8 cellular contexts compared by ENCODE assay signal in the genomic region with DNA sequence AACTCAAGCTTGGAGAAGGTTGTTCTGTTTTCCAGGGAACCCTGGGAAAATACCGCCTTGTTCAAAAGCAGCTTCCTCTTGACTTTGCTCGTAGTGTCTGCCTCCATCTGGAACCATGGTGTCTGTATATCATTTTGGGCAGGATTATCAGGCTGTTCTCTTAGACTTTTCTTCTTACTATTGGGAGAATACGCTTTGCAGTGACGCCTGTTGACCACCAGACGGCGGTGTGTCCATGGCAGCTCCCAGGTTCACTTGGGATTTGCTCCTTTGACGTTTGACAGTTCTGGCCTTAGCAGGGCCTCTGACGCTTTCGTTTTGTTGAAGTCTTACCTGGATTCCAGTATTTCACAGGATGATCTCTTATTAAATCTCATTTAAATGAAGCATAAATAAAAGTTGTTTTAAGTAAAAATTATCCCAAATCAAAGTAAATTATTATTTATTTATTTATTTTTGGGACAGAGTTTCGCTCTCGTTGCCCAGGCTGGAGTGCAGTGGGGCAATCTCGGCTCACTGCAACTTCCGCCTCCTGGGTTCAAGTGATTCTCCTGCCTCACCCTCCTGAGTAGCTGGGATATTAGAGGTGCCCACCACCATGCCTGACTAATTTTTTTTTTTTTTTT. TPM values are rescaled to one million over a fixed set of nuclear protein-coding genes. Genes with fewer than 3 reads are reported as not detected.
DNase-seq lines count a peak whose midpoint lies in the region; ATAC-seq, FAIRE-seq and TF ChIP-seq lines count a peak whose summit lies in the region.

No MANE protein-coding gene starts in this region.

- POLR2A ChIA-PET in CD8-positive, alpha-beta memory T cell (lab: Charles Lee): interaction anchor here (0.6 kb wide), 1 partner anchor 291 kb away, joined by 3 read pairs; no protein-coding TSS in a partner anchor

- H3K4me1 ChIP-seq in CD8-positive, alpha-beta memory T cell (ENCODE audit: insufficient read depth, low read length): no peaks in the 10 kb centered on the region

- no peaks in the 10 kb centered on the region for H3K27me3 Mint-ChIP-seq in CD8-positive, alpha-beta memory T cell

- peaks cover 2 to 9% (median 4%) of the 10 kb centered on the region in 3 donors for H3K4me1 Mint-ChIP-seq in CD8-positive, alpha-beta memory T cell

- DNase-seq in CD8-positive, alpha-beta memory T cell: peak in 3 of 5 donors; percentile 6 to 22 (median 11)
- DNase-seq in GM20000 (ENCODE audit: low spot score) (peak; percentile 70), MV-4-11 (lab: John Stamatoyannopoulos, UW) (peak; percentile 54), SW480 (ENCODE audit: low spot score) (peak; percentile 71), T47D (ENCODE audit: low read depth in 1 of 2, low spot score in 1 of 2) (peak; percentile 67 to 85)
- peak; percentile 47 to 55 for DNase-seq in stimulated activated CD4-positive, alpha-beta T cell treated with anti-CD3 and anti-CD28 coated beads, Interleukin-2, amount 100 ng/mL, for 48 hours

- peaks cover 5 to 67% (median 19%) of the 10 kb centered on the region in 3 donors for H3K36me3 Mint-ChIP-seq in CD8-positive, alpha-beta memory T cell

- peak; percentile 100 for TF ChIP-seq CTCF in GM20000 (IDR thresholded peaks at IDR 0.05; ENCODE audit: extremely low read depth, missing control alignments)

- peaks cover 6% of the 10 kb centered on the region for H3K36me3 ChIP-seq in CD8-positive, alpha-beta memory T cell (ENCODE audit: insufficient read depth, low read length)

- CTCF ChIA-PET in CD8-positive, alpha-beta memory T cell (lab: Charles Lee): interaction anchor here (0.7 to 2.1 kb wide), 10 partner anchors 9 to 1384 kb away, joined by 3 to 9 read pairs (median 6); no protein-coding TSS in a partner anchor

- no peak overlapping the region for H3K4me3 ChIP-seq in CD8-positive, alpha-beta memory T cell (ENCODE audit: low read length)

- H3K27me3 ChIP-seq in CD8-positive, alpha-beta memory T cell (ENCODE audit: insufficient read depth, low read length, poor library complexity, severe bottlenecking): no peaks in the 10 kb centered on the region

- H3K27ac ChIP-seq in CD8-positive, alpha-beta memory T cell (ENCODE audit: low read depth, low read length): no peak overlapping the region

- no peak for ATAC-seq in GM18858 (IDR thresholded peaks at IDR 0.05; ENCODE audit: unreplicated experiment)

- H3K9me3 Mint-ChIP-seq in CD8-positive, alpha-beta memory T cell: no peaks in the 10 kb centered on the region

- in situ Hi-C loops in T47D (cut with HindIII; ENCODE audit: low pct_unique_long_range_greater_than_20kb, low sequenced_read_pairs): no loop called here

- H3K4me3 Mint-ChIP-seq in CD8-positive, alpha-beta memory T cell: no peak overlapping the region

- H3K9me3 ChIP-seq in CD8-positive, alpha-beta memory T cell (ENCODE audit: low read length): no peaks in the 10 kb centered on the region

- peak overlapping the region in 3 of 8 donors; percentile 2 to 77 (median 47) for H3K27ac Mint-ChIP-seq in CD8-positive, alpha-beta memory T cell

- FAIRE-seq in islet of Langerhans (lab: Jason Lieb, UNC): peak; percentile 47

RNA-seq across cellular contexts. Expression of gene GJD4, which starts 41.8 kb away (rescaled TPM):
- total RNA-seq in CD8-positive, alpha-beta memory T cell: not detected
- polyA plus RNA-seq in CD8-positive, alpha-beta memory T cell: not detected

Comparison
In these comparisons a context has a peak if more than half of its experiments do, and no peak if none do; other contexts are left out.
1. DNase-seq: peak in every context shown above with its lines; median percentile 76 in T47D; 71 in SW480; 70 in GM20000; 54 in MV-4-11; 51 in stimulated activated CD4-positive, alpha-beta T cell treated with anti-CD3 and anti-CD28 coated beads, Interleukin-2, amount 100 ng/mL, for 48 hours; 11 in CD8-positive, alpha-beta memory T cell.